In the genomic region with DNA sequence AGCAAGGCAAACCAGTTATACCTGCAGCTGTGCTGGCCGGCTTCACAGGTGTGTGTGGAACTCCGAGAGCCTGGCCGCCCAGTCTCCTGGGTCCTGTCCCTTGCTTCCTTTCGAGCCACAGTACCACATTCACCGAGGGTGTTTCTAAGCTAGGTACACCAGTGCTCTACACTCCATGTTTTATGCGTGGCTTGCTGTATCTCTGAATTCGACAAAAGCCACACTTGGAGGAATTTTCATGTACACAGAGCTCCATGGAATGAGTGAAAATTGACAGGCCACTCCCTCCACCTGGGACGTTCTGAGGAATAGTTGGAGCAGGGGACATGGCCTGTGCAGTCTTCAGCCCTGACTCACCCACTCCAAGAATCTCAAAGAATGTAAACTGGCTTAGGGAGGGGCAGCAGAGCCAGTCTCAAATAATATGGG, we compare ENCODE assay signal across 10 cellular contexts. TPM values are rescaled to one million over a fixed set of nuclear protein-coding genes. Genes with fewer than 3 reads are reported as not detected.
DNase-seq lines count a peak whose midpoint lies in the region; ATAC-seq and TF ChIP-seq lines count a peak whose summit lies in the region.
"Had no signal": no experiment of that assay in that cellular context is flagged by ENCODE, and none has a peak within 500 bp of the region (broad histone marks: within the 10 kb centered on the region; RNA-seq: fewer than 3 reads in every experiment).

No MANE protein-coding gene starts in this region.

- no peak overlapping the region for H3K9ac ChIP-seq in IMR-90 (ENCODE audit: low read depth, low read length)
- peak overlapping the region in 1 of 2 donors; percentile 81 for H3K9ac ChIP-seq in colonic mucosa (ENCODE audit: low read depth in 2 of 2, low read length in 2 of 2)

- no peaks in the 10 kb centered on the region for H3K27me3 Mint-ChIP-seq in mesothelial cell of epicardium (ENCODE audit: low read depth)
- H3K27me3 Mint-ChIP-seq in activated T-cell treated with anti-CD3 and anti-CD28 coated beads, Interleukin-2, amount 50 U/mL, for 72 hours (ENCODE audit: low read depth): no peaks in the 10 kb centered on the region
- H3K27me3 Mint-ChIP-seq: stimulated activated naive CD8-positive, alpha-beta T cell treated with anti-CD3 and anti-CD28 coated beads, Interleukin-15, Interleukin-2, amounts not matched to agents 100 ng/mL and 50 ng/mL, for 24 hours had no signal

- H3K79me1 ChIP-seq in IMR-90 (ENCODE audit: low read depth in 1 of 2, low read length in 2 of 2): peaks cover 41 to 71% of the 10 kb centered on the region in 2 experiments

- CTCF ChIA-PET in IMR-90 (lab: Yijun Ruan, JAX): interaction anchor here (0.7 to 0.8 kb wide), 2 partner anchors 15 to 288 kb away, joined by 3 read pairs; no protein-coding TSS in a partner anchor

- H3K4ac ChIP-seq in IMR-90 (ENCODE audit: low read depth, low read length): peak overlapping the region; percentile 69

- H3K4me3 Mint-ChIP-seq in mesothelial cell of epicardium: no peak overlapping the region
- H3K4me3 Mint-ChIP-seq in activated T-cell treated with anti-CD3 and anti-CD28 coated beads, Interleukin-2, amount 50 U/mL, for 72 hours: no peak overlapping the region
- H3K4me3 Mint-ChIP-seq: stimulated activated naive CD8-positive, alpha-beta T cell treated with anti-CD3 and anti-CD28 coated beads, Interleukin-15, Interleukin-2, amounts not matched to agents 100 ng/mL and 50 ng/mL, for 24 hours had no signal

- no peak overlapping the region; the same call in 1 of the 2 replicates for H3K4me2 ChIP-seq in IMR-90 (ENCODE audit: low read depth, low read length)

- ATAC-seq in IMR-90 (ENCODE audit: low read depth): peak; percentile 67
- ATAC-seq in activated T-cell treated with anti-CD3 and anti-CD28 coated beads, Interleukin-2, amount 50 U/mL, for 72 hours (replicated peaks in 1 of 2): no peak

- peaks cover 7% of the 10 kb centered on the region for H3K4me1 Mint-ChIP-seq in mesothelial cell of epicardium
- peaks cover 10% of the 10 kb centered on the region for H3K4me1 Mint-ChIP-seq in activated T-cell treated with anti-CD3 and anti-CD28 coated beads, Interleukin-2, amount 50 U/mL, for 72 hours (ENCODE audit: low read depth)

- H3K36me3 Mint-ChIP-seq in mesothelial cell of epicardium: peaks cover 75% of the 10 kb centered on the region
- H3K36me3 Mint-ChIP-seq in activated T-cell treated with anti-CD3 and anti-CD28 coated beads, Interleukin-2, amount 50 U/mL, for 72 hours (ENCODE audit: insufficient read depth in 2 of 2): peaks cover 36 to 68% of the 10 kb centered on the region in 2 donors

- peak overlapping the region; percentile 73 for H4K91ac ChIP-seq in IMR-90 (ENCODE audit: insufficient read depth, low read depth, low read length)

- peak overlapping the region; percentile 80 for H2BK5ac ChIP-seq in IMR-90 (ENCODE audit: low read depth, low read length, poor library complexity, severe bottlenecking)

- peak overlapping the region; percentile 17 for H2BK120ac ChIP-seq in IMR-90 (ENCODE audit: low read depth, low read length)

- H3K9me3 Mint-ChIP-seq in mesothelial cell of epicardium: peaks cover 4% of the 10 kb centered on the region
- H3K9me3 Mint-ChIP-seq in activated T-cell treated with anti-CD3 and anti-CD28 coated beads, Interleukin-2, amount 50 U/mL, for 72 hours: no peaks in the 10 kb centered on the region
- H3K9me3 Mint-ChIP-seq: stimulated activated naive CD8-positive, alpha-beta T cell treated with anti-CD3 and anti-CD28 coated beads, Interleukin-15, Interleukin-2, amounts not matched to agents 100 ng/mL and 50 ng/mL, for 24 hours had no signal

- H3K4me1 ChIP-seq in IMR-90 (ENCODE audit: control insufficient read depth, insufficient read depth, low read length): peaks cover 32% of the 10 kb centered on the region
- H3K4me1 ChIP-seq in colonic mucosa: peaks cover 28% of the 10 kb centered on the region

- H3K27ac Mint-ChIP-seq in mesothelial cell of epicardium: peak overlapping the region; percentile 88
- no peak overlapping the region for H3K27ac Mint-ChIP-seq in activated T-cell treated with anti-CD3 and anti-CD28 coated beads, Interleukin-2, amount 50 U/mL, for 72 hours
- H3K27ac Mint-ChIP-seq: stimulated activated naive CD8-positive, alpha-beta T cell treated with anti-CD3 and anti-CD28 coated beads, Interleukin-15, Interleukin-2, amounts not matched to agents 100 ng/mL and 50 ng/mL, for 24 hours had no signal

- 80% methylated on average over 1 of the region's 8 CpGs; no CpG with 5 or more reads in 1 of the 2 experiments for WGBS in IMR-90 (ENCODE audit: extremely low coverage in 2 of 2, insufficient read length in 1 of 2), 2 experiments

- H3K9me1 ChIP-seq in IMR-90 (ENCODE audit: insufficient read depth, low read length): peaks cover 31% of the 10 kb centered on the region

- peak overlapping the region; percentile 46 for H2AK5ac ChIP-seq in IMR-90 (ENCODE audit: low read depth, low read length)

- H3K27ac ChIP-seq in IMR-90 (ENCODE audit: insufficient read depth, low read length) (peak overlapping the region; percentile 22), colonic mucosa (peak overlapping the region; percentile 51)

- H3K4me3 ChIP-seq in IMR-90 (ENCODE audit: insufficient read depth, low read depth, low read length) (no peak overlapping the region), colonic mucosa (no peak overlapping the region)

- H4K20me1 ChIP-seq in IMR-90 (ENCODE audit: insufficient read depth, low read length): peaks cover 21% of the 10 kb centered on the region

- H3K27me3 ChIP-seq in IMR-90 (ENCODE audit: control insufficient read depth, insufficient read depth, low read length): no peaks in the 10 kb centered on the region
- H3K27me3 ChIP-seq in colonic mucosa: no peaks in the 10 kb centered on the region

- H2AK9ac ChIP-seq in IMR-90 (replicated peaks; ENCODE audit: low read depth, low read length, poor library complexity): peak overlapping the region; percentile 29

- no peak overlapping the region for H2AFZ ChIP-seq in IMR-90 (replicated peaks; ENCODE audit: low read length, poor library complexity)

- H3K9me3 ChIP-seq in IMR-90 (ENCODE audit: control insufficient read depth, insufficient read depth, low read length) (no peaks in the 10 kb centered on the region), colonic mucosa (no peaks in the 10 kb centered on the region)

- H3K36me3 ChIP-seq in IMR-90 (ENCODE audit: control insufficient read depth, insufficient read depth, low read length): peaks cover 74% of the 10 kb centered on the region
- H3K36me3 ChIP-seq in colonic mucosa: peaks cover 30% of the 10 kb centered on the region

- in situ Hi-C loops in IMR-90 (cut with MboI; ENCODE audit: low sequenced_read_pairs): no loop called here

- no TSS peak for BruUV-seq in IMR-90 (replicated peaks; lab: Mats Ljungman, UMichigan)

- peak overlapping the region; percentile 12; the same call in 1 of the 2 replicates for H3K56ac ChIP-seq in IMR-90 (ENCODE audit: extremely low read depth, insufficient read depth, low read length)

- dilution Hi-C loops in IMR-90 (cut with HindIII; ENCODE audit: low sequenced_read_pairs, unreplicated experiment): no loop called here

- no peak overlapping the region for H3K23ac ChIP-seq in IMR-90 (ENCODE audit: low read depth, low read length)

- TF ChIP-seq CTCF in IMR-90 (conservative IDR thresholded peaks at IDR 0.05; ENCODE audit: low read depth, low read length): no peak
- no peak for TF ChIP-seq CTCF in colonic mucosa (IDR thresholded peaks at IDR 0.05)
- no peak for TF ChIP-seq CTCF in mesothelial cell of epicardium (IDR thresholded peaks at IDR 0.05; ENCODE audit: unreplicated experiment)

- TF ChIP-seq RAD21 in IMR-90 (IDR thresholded peaks at IDR 0.05; ENCODE audit: low read length): no peak

- POLR2A ChIA-PET in IMR-90 (lab: Charles Lee; ENCODE audit: unreplicated experiment): no interaction called here

- H3K14ac ChIP-seq in IMR-90 (replicated peaks; ENCODE audit: low read depth, low read length): peak overlapping the region; percentile 0

- TF ChIP-seq POLR2A in IMR-90 (IDR thresholded peaks at IDR 0.05; ENCODE audit: low read depth, low read length): no peak

- peak overlapping the region; percentile 9 for H2BK20ac ChIP-seq in IMR-90 (ENCODE audit: low read depth, low read length)

- peak overlapping the region; percentile 63; the same call in 2 of the 3 replicates for H2BK15ac ChIP-seq in IMR-90 (ENCODE audit: low read depth, low read length)

- peak overlapping the region; percentile 31 to 75; a peak in 3 of 4 replicates for H4K8ac ChIP-seq in IMR-90 (ENCODE audit: low read depth in 2 of 2, low read length in 2 of 2)

- H3K18ac ChIP-seq in IMR-90 (ENCODE audit: low read depth, low read length): peak overlapping the region; percentile 1; the same call in 1 of the 2 replicates

- peak overlapping the region; percentile 0; the same call in 1 of the 2 replicates for H4K5ac ChIP-seq in IMR-90 (ENCODE audit: low read depth, low read length)

- DNase-seq in IMR-90 (peak; percentile 77), colonic mucosa (peak; percentile 67), mesothelial cell of epicardium (ENCODE audit: low spot score in 2 of 2, unreplicated experiment in 2 of 2) (no peak), ureter (ENCODE audit: low spot score) (peak; percentile 76), NCI-H187 treated with DMSO at 0.1 percent for 48 hours (lab: John Stamatoyannopoulos, UW) (no peak), HuH-7.5 (ENCODE audit: low spot score) (no peak)
- DNase-seq in activated T-cell treated with anti-CD3 and anti-CD28 coated beads, Interleukin-2, amount 50 U/mL, for 72 hours: no peak
- no peak for DNase-seq in stimulated activated CD4-positive, alpha-beta T cell treated with anti-CD3 and anti-CD28 coated beads, Interleukin-4, amount 100 ng/mL, for 1 hour
- DNase-seq: NCI-H1436 had no signal

- intact Hi-C loops in IMR-90 (cut with micrococcal nuclease) (loop anchor here (5.0 kb wide), 4 partner anchors 103 to 308 kb away; no protein-coding TSS in a partner anchor), colonic mucosa (cut with DNase I) (no loop called here)

TF ChIP-seq in IMR-90, 13 proteins besides CTCF, POLR2A, EP300 and RAD21:
- TF ChIP-seq MAZ (IDR thresholded peaks at IDR 0.05; ENCODE audit: borderline replicate concordance, low read depth, low read length) (peak; percentile 27; the same call in 1 of the 2 replicates), CEBPB (IDR thresholded peaks at IDR 0.05; ENCODE audit: low read depth, low read length) (no peak)
TF ChIP-seq in IMR-90: peak in this region for 1.

RNA-seq across cellular contexts. Expression of a gene that starts 14.0 kb away (rescaled TPM):
- total RNA-seq in IMR-90 (2012; rRNA removed): 20.6 and 21.7 TPM in 2 replicates
- 21.3 and 22.8 TPM in 2 replicates for polyA plus RNA-seq in IMR-90 (2012; rRNA removed)
- 18.3 and 18.4 TPM in 2 replicates for polyA plus RNA-seq in IMR-90 (2012; cell fraction: cytosol; rRNA removed)
- polyA plus RNA-seq in IMR-90 (2012; cell fraction: nucleus; rRNA removed; ENCODE audit: low replicate concordance): 42.7 and 92.6 TPM in 2 replicates
- 100 to 1,000 TPM; 110 to 185 TPM for total RNA-seq in colonic mucosa
- 29.6 to 32.5 TPM (median 30.5 TPM) in 3 replicates for total RNA-seq in mesothelial cell of epicardium
- total RNA-seq in ureter: 221 TPM
- 100 to 1,000 TPM; 122 to 134 TPM for total RNA-seq in activated T-cell treated with anti-CD3 and anti-CD28 coated beads, Interleukin-2, amount 50 U/mL, for 72 hours

Comparison
In these comparisons a context has a peak if more than half of its experiments do, and no peak if none do; other contexts are left out.
1. DNase-seq: peak in IMR-90 (single experiment), colonic mucosa (single experiment) and ureter (single experiment); none in mesothelial cell of epicardium (0 of 2), NCI-H187 treated with DMSO at 0.1 percent for 48 hours (single experiment), activated T-cell treated with anti-CD3 and anti-CD28 coated beads, Interleukin-2, amount 50 U/mL, for 72 hours (0 of 2), stimulated activated CD4-positive, alpha-beta T cell treated with anti-CD3 and anti-CD28 coated beads, Interleukin-4, amount 100 ng/mL, for 1 hour (single experiment) and HuH-7.5 (single experiment).